19 cellular contexts compared by ENCODE assay signal in genomic region chr16:81657731-81658130, GRCh38.
DNase-seq lines count a peak whose midpoint lies in the region; ATAC-seq and TF ChIP-seq lines count a peak whose summit lies in the region.
"Had no signal": no experiment of that assay in that cellular context is flagged by ENCODE, and none has a peak within 500 bp of the region (broad histone marks: within the 10 kb centered on the region; RNA-seq: fewer than 3 reads in every experiment).

No MANE protein-coding gene starts in this region.

- peaks cover 53% of the 10 kb centered on the region for H3K36me3 Mint-ChIP-seq in activated T-helper 17 cell treated with anti-CD3 and anti-CD28 coated beads, Interleukin-2, amount 50 U/mL, for 72 hours (ENCODE audit: low read depth)

- peaks cover 33 to 43% of the 10 kb centered on the region in 2 donors for H3K36me3 ChIP-seq in stomach smooth muscle (ENCODE audit: control insufficient read depth in 2 of 2, insufficient read depth in 2 of 2, low read length in 2 of 2)

- H3K4me3 ChIP-seq in stomach smooth muscle (ENCODE audit: low read length in 2 of 2) (peak overlapping the region in 1 of 2 donors; percentile 44), coronary artery (no peak overlapping the region)
- H3K4me3 ChIP-seq: SK-N-MC, upper lobe of left lung had no signal

- no peaks in the 10 kb centered on the region for H3K9me3 ChIP-seq in stomach smooth muscle (ENCODE audit: control insufficient read depth in 2 of 2, low read length in 2 of 2)
- H3K9me3 ChIP-seq: upper lobe of left lung had no signal

- no peaks in the 10 kb centered on the region for H3K27me3 Mint-ChIP-seq in activated T-helper 17 cell treated with anti-CD3 and anti-CD28 coated beads, Interleukin-2, amount 50 U/mL, for 72 hours
- H3K27me3 Mint-ChIP-seq: activated B cell treated with CpG ODN at 0.5 μM for 24 hours; stimulated activated naive B cell treated with anti-CD40 and anti-IgM and Interleukin-4, amounts not matched to agents 10 μg/mL and 1 μg/mL and 100 μg/mL, for 72 hours had no signal

- H3K27ac Mint-ChIP-seq in activated T-helper 17 cell treated with anti-CD3 and anti-CD28 coated beads, Interleukin-2, amount 50 U/mL, for 72 hours: peak overlapping the region; percentile 30
- H3K27ac Mint-ChIP-seq: activated B cell treated with CpG ODN at 0.5 μM for 24 hours; stimulated activated naive B cell treated with anti-CD40 and anti-IgM and Interleukin-4, amounts not matched to agents 10 μg/mL and 1 μg/mL and 100 μg/mL, for 72 hours; T-helper 2 cell treated with Interferon-gamma antibody and Interleukin-4, amounts not matched to agents 5 μg/mL and 100 μg/mL, for 36 hours had no signal

- DNase-seq in DMS 273 (lab: John Stamatoyannopoulos, UW; ENCODE audit: unreplicated experiment) (peak; percentile 39), DMS 273 treated with DMSO at 0.1 percent for 48 hours (lab: John Stamatoyannopoulos, UW) (no peak), mucosa of gallbladder (ENCODE audit: low spot score) (peak; percentile 48), medulla oblongata (ENCODE audit: extremely low spot score) (no peak), coronary artery (ENCODE audit: low spot score) (no peak)
- no peak for DNase-seq in stimulated activated naive CD8-positive, alpha-beta T cell treated with anti-CD3 and anti-CD28 coated beads, Interleukin-15, Interleukin-2, amounts not matched to agents 100 U/mL and 50 U/mL, for 24 hours
- DNase-seq: activated B cell treated with CpG ODN at 0.5 μM for 24 hours; activated effector memory CD4-positive, alpha-beta T cell treated with Interleukin-2 at 50 U/mL for 16 hours; effector CD4-positive, alpha-beta T cell; midbrain; stimulated activated naive B cell treated with anti-CD40 and anti-IgM and Interleukin-4, amounts not matched to agents 10 μg/mL and 1 μg/mL and 100 μg/mL, for 72 hours; upper lobe of left lung had no signal

- ATAC-seq in activated T-helper 17 cell treated with anti-CD3 and anti-CD28 coated beads, Interleukin-2, amount 50 U/mL, for 72 hours (replicated peaks): no peak
- no peak for ATAC-seq in stimulated activated naive CD8-positive, alpha-beta T cell treated with anti-CD3 and anti-CD28 coated beads, Interleukin-15, Interleukin-2, amounts not matched to agents 100 U/mL and 50 U/mL, for 24 hours
- ATAC-seq: Panc1; right cardiac atrium; stimulated activated naive B cell treated with anti-CD40 and anti-IgM and Interleukin-4, amounts not matched to agents 10 μg/mL and 1 μg/mL and 100 μg/mL, for 72 hours had no signal

- H3K4me1 ChIP-seq in stomach smooth muscle (ENCODE audit: control insufficient read depth, insufficient read depth, low read length): peaks cover 50% of the 10 kb centered on the region

- H3K27me3 ChIP-seq in stomach smooth muscle (ENCODE audit: control insufficient read depth in 1 of 2, insufficient read depth in 2 of 2, low read length in 2 of 2): no peaks in the 10 kb centered on the region
- H3K27me3 ChIP-seq: upper lobe of left lung had no signal

- H3K27ac ChIP-seq in stomach smooth muscle (ENCODE audit: low read length) (peak overlapping the region; percentile 94), coronary artery (no peak overlapping the region)
- H3K27ac ChIP-seq: 22Rv1, SK-N-MC, upper lobe of left lung had no signal

- no peak for TF ChIP-seq CTCF in coronary artery (IDR thresholded peaks at IDR 0.05)

- H3K9me3 Mint-ChIP-seq in activated T-helper 17 cell treated with anti-CD3 and anti-CD28 coated beads, Interleukin-2, amount 50 U/mL, for 72 hours: no peaks in the 10 kb centered on the region
- H3K9me3 Mint-ChIP-seq: activated B cell treated with CpG ODN at 0.5 μM for 24 hours; stimulated activated naive B cell treated with anti-CD40 and anti-IgM and Interleukin-4, amounts not matched to agents 10 μg/mL and 1 μg/mL and 100 μg/mL, for 72 hours; T-helper 2 cell treated with Interferon-gamma antibody and Interleukin-4, amounts not matched to agents 5 μg/mL and 100 μg/mL, for 36 hours had no signal

- peak overlapping the region; percentile 47 to 77 for H3K9ac ChIP-seq in stomach smooth muscle (ENCODE audit: low read length in 2 of 2)

- peaks cover 10% of the 10 kb centered on the region for H3K4me1 Mint-ChIP-seq in activated T-helper 17 cell treated with anti-CD3 and anti-CD28 coated beads, Interleukin-2, amount 50 U/mL, for 72 hours
- H3K4me1 Mint-ChIP-seq: activated B cell treated with CpG ODN at 0.5 μM for 24 hours; stimulated activated naive B cell treated with anti-CD40 and anti-IgM and Interleukin-4, amounts not matched to agents 10 μg/mL and 1 μg/mL and 100 μg/mL, for 72 hours had no signal

- H3K4me3 Mint-ChIP-seq in activated T-helper 17 cell treated with anti-CD3 and anti-CD28 coated beads, Interleukin-2, amount 50 U/mL, for 72 hours: no peak overlapping the region
- H3K4me3 Mint-ChIP-seq: activated B cell treated with CpG ODN at 0.5 μM for 24 hours; stimulated activated naive B cell treated with anti-CD40 and anti-IgM and Interleukin-4, amounts not matched to agents 10 μg/mL and 1 μg/mL and 100 μg/mL, for 72 hours; T-helper 2 cell treated with Interferon-gamma antibody and Interleukin-4, amounts not matched to agents 5 μg/mL and 100 μg/mL, for 36 hours had no signal

Comparison
In these comparisons a context has a peak if more than half of its experiments do, and no peak if none do; other contexts are left out.
1. DNase-seq: peak in DMS 273 (single experiment) and mucosa of gallbladder (single experiment); none in DMS 273 treated with DMSO at 0.1 percent for 48 hours (single experiment), stimulated activated naive CD8-positive, alpha-beta T cell treated with anti-CD3 and anti-CD28 coated beads, Interleukin-15, Interleukin-2, amounts not matched to agents 100 U/mL and 50 U/mL, for 24 hours (single experiment), medulla oblongata (single experiment) and coronary artery (single experiment).